In the genomic region with DNA sequence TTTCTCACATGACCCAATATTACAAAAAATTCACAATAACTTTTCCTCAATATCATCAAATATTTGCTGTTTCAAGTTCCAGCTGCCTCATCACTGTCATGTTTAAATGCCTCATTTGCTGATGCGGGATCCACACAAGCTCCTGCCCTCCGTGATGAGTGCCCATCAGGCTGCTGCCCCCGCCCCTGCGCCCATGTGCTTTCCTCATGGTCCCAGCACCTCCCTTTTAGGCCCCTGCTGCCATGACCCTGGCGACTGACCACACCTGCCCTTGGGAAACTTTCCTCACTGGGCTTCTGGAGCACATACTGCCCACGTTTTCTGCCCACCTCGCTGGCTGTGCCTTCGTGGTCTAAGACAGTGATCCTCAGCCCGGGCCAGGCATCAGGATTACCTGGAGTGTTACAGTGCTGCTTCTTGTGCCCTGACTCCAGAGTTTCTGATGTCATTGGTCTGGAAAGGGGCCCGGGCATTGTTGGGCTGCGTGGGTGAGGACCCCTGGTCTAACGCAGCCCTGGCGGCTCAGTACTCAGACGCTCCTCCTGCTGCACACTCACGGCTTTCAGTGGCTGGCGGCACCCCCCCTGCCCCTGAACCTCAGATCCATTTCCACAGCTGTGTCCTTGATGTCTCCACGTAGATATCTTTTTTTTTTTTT, we compare ENCODE assay signal across 1 cellular context.
TF ChIP-seq lines count a peak whose summit lies in the region.

No MANE protein-coding gene starts in this region.

TF ChIP-seq in H1, 55 proteins besides CTCF, POLR2A, EP300 and RAD21:
- no peak for TF ChIP-seq KDM4A (IDR thresholded peaks at IDR 0.05; ENCODE audit: low read depth, low read length, severe bottlenecking)
- no peak for TF ChIP-seq CHD2 (IDR thresholded peaks at IDR 0.05; ENCODE audit: low read length)
- TF ChIP-seq, protein P1, sequence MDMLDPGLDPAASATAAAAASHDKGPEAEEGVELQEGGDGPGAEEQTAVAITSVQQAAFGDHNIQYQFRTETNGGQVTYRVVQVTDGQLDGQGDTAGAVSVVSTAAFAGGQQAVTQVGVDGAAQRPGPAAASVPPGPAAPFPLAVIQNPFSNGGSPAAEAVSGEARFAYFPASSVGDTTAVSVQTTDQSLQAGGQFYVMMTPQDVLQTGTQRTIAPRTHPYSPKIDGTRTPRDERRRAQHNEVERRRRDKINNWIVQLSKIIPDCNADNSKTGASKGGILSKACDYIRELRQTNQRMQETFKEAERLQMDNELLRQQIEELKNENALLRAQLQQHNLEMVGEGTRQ (IDR thresholded peaks at IDR 0.05; ENCODE audit: low read length), result no peak
- no peak for TF ChIP-seq CBX5 (IDR thresholded peaks at IDR 0.05; ENCODE audit: low read depth, low read length)
- TF ChIP-seq, protein P2, sequence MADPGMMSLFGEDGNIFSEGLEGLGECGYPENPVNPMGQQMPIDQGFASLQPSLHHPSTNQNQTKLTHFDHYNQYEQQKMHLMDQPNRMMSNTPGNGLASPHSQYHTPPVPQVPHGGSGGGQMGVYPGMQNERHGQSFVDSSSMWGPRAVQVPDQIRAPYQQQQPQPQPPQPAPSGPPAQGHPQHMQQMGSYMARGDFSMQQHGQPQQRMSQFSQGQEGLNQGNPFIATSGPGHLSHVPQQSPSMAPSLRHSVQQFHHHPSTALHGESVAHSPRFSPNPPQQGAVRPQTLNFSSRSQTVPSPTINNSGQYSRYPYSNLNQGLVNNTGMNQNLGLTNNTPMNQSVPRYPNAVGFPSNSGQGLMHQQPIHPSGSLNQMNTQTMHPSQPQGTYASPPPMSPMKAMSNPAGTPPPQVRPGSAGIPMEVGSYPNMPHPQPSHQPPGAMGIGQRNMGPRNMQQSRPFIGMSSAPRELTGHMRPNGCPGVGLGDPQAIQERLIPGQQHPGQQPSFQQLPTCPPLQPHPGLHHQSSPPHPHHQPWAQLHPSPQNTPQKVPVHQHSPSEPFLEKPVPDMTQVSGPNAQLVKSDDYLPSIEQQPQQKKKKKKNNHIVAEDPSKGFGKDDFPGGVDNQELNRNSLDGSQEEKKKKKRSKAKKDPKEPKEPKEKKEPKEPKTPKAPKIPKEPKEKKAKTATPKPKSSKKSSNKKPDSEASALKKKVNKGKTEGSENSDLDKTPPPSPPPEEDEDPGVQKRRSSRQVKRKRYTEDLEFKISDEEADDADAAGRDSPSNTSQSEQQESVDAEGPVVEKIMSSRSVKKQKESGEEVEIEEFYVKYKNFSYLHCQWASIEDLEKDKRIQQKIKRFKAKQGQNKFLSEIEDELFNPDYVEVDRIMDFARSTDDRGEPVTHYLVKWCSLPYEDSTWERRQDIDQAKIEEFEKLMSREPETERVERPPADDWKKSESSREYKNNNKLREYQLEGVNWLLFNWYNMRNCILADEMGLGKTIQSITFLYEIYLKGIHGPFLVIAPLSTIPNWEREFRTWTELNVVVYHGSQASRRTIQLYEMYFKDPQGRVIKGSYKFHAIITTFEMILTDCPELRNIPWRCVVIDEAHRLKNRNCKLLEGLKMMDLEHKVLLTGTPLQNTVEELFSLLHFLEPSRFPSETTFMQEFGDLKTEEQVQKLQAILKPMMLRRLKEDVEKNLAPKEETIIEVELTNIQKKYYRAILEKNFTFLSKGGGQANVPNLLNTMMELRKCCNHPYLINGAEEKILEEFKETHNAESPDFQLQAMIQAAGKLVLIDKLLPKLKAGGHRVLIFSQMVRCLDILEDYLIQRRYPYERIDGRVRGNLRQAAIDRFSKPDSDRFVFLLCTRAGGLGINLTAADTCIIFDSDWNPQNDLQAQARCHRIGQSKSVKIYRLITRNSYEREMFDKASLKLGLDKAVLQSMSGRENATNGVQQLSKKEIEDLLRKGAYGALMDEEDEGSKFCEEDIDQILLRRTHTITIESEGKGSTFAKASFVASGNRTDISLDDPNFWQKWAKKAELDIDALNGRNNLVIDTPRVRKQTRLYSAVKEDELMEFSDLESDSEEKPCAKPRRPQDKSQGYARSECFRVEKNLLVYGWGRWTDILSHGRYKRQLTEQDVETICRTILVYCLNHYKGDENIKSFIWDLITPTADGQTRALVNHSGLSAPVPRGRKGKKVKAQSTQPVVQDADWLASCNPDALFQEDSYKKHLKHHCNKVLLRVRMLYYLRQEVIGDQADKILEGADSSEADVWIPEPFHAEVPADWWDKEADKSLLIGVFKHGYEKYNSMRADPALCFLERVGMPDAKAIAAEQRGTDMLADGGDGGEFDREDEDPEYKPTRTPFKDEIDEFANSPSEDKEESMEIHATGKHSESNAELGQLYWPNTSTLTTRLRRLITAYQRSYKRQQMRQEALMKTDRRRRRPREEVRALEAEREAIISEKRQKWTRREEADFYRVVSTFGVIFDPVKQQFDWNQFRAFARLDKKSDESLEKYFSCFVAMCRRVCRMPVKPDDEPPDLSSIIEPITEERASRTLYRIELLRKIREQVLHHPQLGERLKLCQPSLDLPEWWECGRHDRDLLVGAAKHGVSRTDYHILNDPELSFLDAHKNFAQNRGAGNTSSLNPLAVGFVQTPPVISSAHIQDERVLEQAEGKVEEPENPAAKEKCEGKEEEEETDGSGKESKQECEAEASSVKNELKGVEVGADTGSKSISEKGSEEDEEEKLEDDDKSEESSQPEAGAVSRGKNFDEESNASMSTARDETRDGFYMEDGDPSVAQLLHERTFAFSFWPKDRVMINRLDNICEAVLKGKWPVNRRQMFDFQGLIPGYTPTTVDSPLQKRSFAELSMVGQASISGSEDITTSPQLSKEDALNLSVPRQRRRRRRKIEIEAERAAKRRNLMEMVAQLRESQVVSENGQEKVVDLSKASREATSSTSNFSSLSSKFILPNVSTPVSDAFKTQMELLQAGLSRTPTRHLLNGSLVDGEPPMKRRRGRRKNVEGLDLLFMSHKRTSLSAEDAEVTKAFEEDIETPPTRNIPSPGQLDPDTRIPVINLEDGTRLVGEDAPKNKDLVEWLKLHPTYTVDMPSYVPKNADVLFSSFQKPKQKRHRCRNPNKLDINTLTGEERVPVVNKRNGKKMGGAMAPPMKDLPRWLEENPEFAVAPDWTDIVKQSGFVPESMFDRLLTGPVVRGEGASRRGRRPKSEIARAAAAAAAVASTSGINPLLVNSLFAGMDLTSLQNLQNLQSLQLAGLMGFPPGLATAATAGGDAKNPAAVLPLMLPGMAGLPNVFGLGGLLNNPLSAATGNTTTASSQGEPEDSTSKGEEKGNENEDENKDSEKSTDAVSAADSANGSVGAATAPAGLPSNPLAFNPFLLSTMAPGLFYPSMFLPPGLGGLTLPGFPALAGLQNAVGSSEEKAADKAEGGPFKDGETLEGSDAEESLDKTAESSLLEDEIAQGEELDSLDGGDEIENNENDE (IDR thresholded peaks at IDR 0.05; ENCODE audit: insufficient replicate concordance, low read length), result no peak
- no peak for TF ChIP-seq CHD1 (IDR thresholded peaks at IDR 0.05; ENCODE audit: low read depth, low read length)
- TF ChIP-seq JUND (IDR thresholded peaks at IDR 0.05; ENCODE audit: low read length), result no peak
- TF ChIP-seq YY1 (IDR thresholded peaks at IDR 0.05; ENCODE audit: low read depth, low read length), result no peak
- TF ChIP-seq RNF2 (IDR thresholded peaks at IDR 0.05; ENCODE audit: borderline replicate concordance, low read depth, low read length, missing control alignments, poor library complexity, severe bottlenecking), result no peak
- no peak for TF ChIP-seq BACH1 (IDR thresholded peaks at IDR 0.05; ENCODE audit: low read length)
- TF ChIP-seq BCL11A (IDR thresholded peaks at IDR 0.05; ENCODE audit: low read depth in 2 of 2, low read length in 2 of 2), result no peak
- TF ChIP-seq, protein P3, sequence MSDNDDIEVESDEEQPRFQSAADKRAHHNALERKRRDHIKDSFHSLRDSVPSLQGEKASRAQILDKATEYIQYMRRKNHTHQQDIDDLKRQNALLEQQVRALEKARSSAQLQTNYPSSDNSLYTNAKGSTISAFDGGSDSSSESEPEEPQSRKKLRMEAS (IDR thresholded peaks at IDR 0.05), result no peak
- TF ChIP-seq TCF12 (IDR thresholded peaks at IDR 0.05; ENCODE audit: low read depth, low read length), result no peak
- no peak for TF ChIP-seq FOSL1 (IDR thresholded peaks at IDR 0.05; ENCODE audit: insufficient read depth, low read depth, low read length)
- no peak for TF ChIP-seq SP1 (IDR thresholded peaks at IDR 0.05; ENCODE audit: low read depth, low read length)
- TF ChIP-seq EZH2 (IDR thresholded peaks at IDR 0.05; ENCODE audit: low read depth, low read length, severe bottlenecking), result no peak
- no peak for TF ChIP-seq RFX5 (IDR thresholded peaks at IDR 0.05; ENCODE audit: borderline replicate concordance, low read depth, low read length)
- no peak for TF ChIP-seq CREB1 (IDR thresholded peaks at IDR 0.05)
- TF ChIP-seq HDAC2 (IDR thresholded peaks at IDR 0.05; ENCODE audit: borderline replicate concordance in 1 of 2, low read depth in 2 of 2, low read length in 2 of 2), result no peak
- no peak for TF ChIP-seq HDAC6 (IDR thresholded peaks at IDR 0.05; ENCODE audit: low read depth, low read length)
